Comparison of ENCODE assay signal across 1 cellular context in genomic region chr3:170905862-170906261, GRCh38.
TF ChIP-seq lines count a peak whose summit lies in the region.

No MANE protein-coding gene starts in this region.

TF ChIP-seq in SK-N-SH treated with all-trans-retinoic acid at 6 μM for 48 hours, 23 proteins besides CTCF, POLR2A, EP300 and RAD21 (continued from another document):
- TF ChIP-seq TSHZ2 (CRISPR knock-in tag; IDR thresholded peaks at IDR 0.05) (no peak), CSDC2 (CRISPR knock-in tag; IDR thresholded peaks at IDR 0.05) (no peak), ARNTL (CRISPR knock-in tag; IDR thresholded peaks at IDR 0.05; ENCODE audit: borderline replicate concordance, low read depth) (no peak), ZFP3 (CRISPR knock-in tag; IDR thresholded peaks at IDR 0.05) (no peak), SNAI2 (CRISPR knock-in tag; IDR thresholded peaks at IDR 0.05) (no peak), OSR1 (CRISPR knock-in tag; IDR thresholded peaks at IDR 0.05) (no peak), ZC3H10 (CRISPR knock-in tag; IDR thresholded peaks at IDR 0.05) (no peak), POU6F1 (CRISPR knock-in tag; IDR thresholded peaks at IDR 0.05; ENCODE audit: borderline replicate concordance, low read depth) (no peak), ZFP30 (CRISPR knock-in tag; IDR thresholded peaks at IDR 0.05) (no peak)
